In the genomic region with DNA sequence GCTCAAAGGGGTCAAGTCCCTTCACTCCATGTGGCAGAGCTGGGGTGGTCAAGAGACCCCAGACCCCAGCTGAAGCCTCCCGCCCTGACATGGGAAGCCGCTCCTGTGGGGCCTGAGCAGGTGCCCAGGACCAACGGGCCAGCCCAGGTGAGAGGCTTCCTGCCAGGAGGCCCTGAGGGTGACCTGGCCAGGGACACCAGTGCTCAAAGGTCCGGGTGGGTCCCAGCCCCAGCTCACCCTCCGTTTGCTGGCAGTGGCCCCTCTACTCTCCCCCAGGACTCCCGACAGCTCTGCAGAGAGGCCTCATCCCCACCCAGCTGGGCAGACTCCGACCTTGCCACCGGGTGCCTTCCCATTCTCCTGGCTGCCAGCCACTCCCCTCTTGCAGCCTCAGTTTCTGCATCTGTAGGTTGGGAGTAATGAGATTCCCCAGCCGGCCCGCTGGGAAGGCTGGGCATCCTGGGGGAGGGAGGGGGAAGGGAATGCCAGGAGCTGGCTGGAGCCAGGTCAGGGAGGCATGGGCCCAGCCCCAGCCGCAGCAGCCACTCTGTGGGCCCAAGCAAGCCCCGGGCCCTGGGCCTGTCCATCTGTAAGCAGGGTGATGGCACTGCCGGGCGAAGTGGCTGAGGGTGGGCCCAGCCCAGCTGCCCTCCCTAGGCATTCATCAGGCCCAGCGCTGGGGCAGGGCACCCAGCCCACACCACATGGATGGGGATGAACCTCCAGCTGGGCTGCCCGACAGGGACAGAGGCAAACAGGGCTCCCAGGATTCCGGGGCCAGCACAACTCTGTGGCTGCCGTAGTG, we compare ENCODE assay signal across 8 cellular contexts. TPM values are rescaled to one million over a fixed set of nuclear protein-coding genes. Genes with fewer than 3 reads are reported as not detected.
DNase-seq lines count a peak whose midpoint lies in the region; ATAC-seq, FAIRE-seq and TF ChIP-seq lines count a peak whose summit lies in the region.

No MANE protein-coding gene starts in this region.

- H3K27ac Mint-ChIP-seq in IgD-negative memory B cell, result no peak overlapping the region
- no peak overlapping the region for H3K27ac Mint-ChIP-seq in astrocyte (ENCODE audit: unreplicated experiment)

- no peak for ATAC-seq in GM21447 (IDR thresholded peaks at IDR 0.05; ENCODE audit: unreplicated experiment)
- ATAC-seq in GM21717 (IDR thresholded peaks at IDR 0.05; ENCODE audit: unreplicated experiment), result no peak
- no peak for ATAC-seq in HG03442 (IDR thresholded peaks at IDR 0.05; ENCODE audit: unreplicated experiment)

- H3K36me3 ChIP-seq in astrocyte (ENCODE audit: insufficient read depth, low read length) (no peaks in the 10 kb centered on the region), stomach smooth muscle (ENCODE audit: control insufficient read depth in 2 of 2, insufficient read depth in 2 of 2, low read length in 2 of 2) (no peaks in the 10 kb centered on the region)

- H3K4me3 ChIP-seq in astrocyte (ENCODE audit: insufficient read depth, low read depth, low read length) (no peak overlapping the region), stomach smooth muscle (ENCODE audit: low read length in 2 of 2) (peak overlapping the region in 1 of 2 donors; percentile 74)

- no peaks in the 10 kb centered on the region for H4K20me1 ChIP-seq in astrocyte (ENCODE audit: insufficient read depth, low read length)

- H3K9ac ChIP-seq in astrocyte (ENCODE audit: low read length) (peak overlapping the region; percentile 86), stomach smooth muscle (ENCODE audit: low read length in 2 of 2) (peak overlapping the region in 1 of 2 donors; percentile 76)

- no peaks in the 10 kb centered on the region for H3K9me3 ChIP-seq in astrocyte (ENCODE audit: insufficient read depth, low read depth, low read length)
- H3K9me3 ChIP-seq in stomach smooth muscle (ENCODE audit: control insufficient read depth in 2 of 2, low read length in 2 of 2), result no peaks in the 10 kb centered on the region

- DNase-seq in astrocyte (ENCODE audit: low read depth), result no peak
- DNase-seq in medulla oblongata (ENCODE audit: extremely low spot score), result peak; percentile 70
- no peak for DNase-seq in NCI-H128 (lab: John Stamatoyannopoulos, UW; ENCODE audit: unreplicated experiment)

- FAIRE-seq in astrocyte (lab: Jason Lieb, UNC), result no peak

- H3K36me3 Mint-ChIP-seq in IgD-negative memory B cell (no peaks in the 10 kb centered on the region), astrocyte (ENCODE audit: low read depth, unreplicated experiment) (no peaks in the 10 kb centered on the region)

- no peak for TF ChIP-seq CTCF in astrocyte (IDR thresholded peaks at IDR 0.05; ENCODE audit: insufficient read depth, low read depth, low read length)

- H3K4me1 Mint-ChIP-seq in IgD-negative memory B cell (peaks cover 9 to 21% (median 17%) of the 10 kb centered on the region in 3 donors), astrocyte (ENCODE audit: low read depth, unreplicated experiment) (peaks cover 40% of the 10 kb centered on the region)

- H3K4me2 ChIP-seq in astrocyte (ENCODE audit: low read length), result peak overlapping the region; percentile 89

- no peaks in the 10 kb centered on the region for H3K79me2 ChIP-seq in astrocyte (ENCODE audit: insufficient read depth, low read length)

- peak overlapping the region; percentile 89 for H3K27ac ChIP-seq in astrocyte (ENCODE audit: low read depth, low read length)
- peak overlapping the region; percentile 76 for H3K27ac ChIP-seq in stomach smooth muscle (ENCODE audit: low read length)

- H3K9me3 Mint-ChIP-seq in IgD-negative memory B cell (peaks cover 0 to 5% (median 1%) of the 10 kb centered on the region in 3 donors), astrocyte (ENCODE audit: unreplicated experiment) (no peaks in the 10 kb centered on the region)

- H3K4me1 ChIP-seq in astrocyte (ENCODE audit: insufficient read depth, low read length) (peaks cover 64% of the 10 kb centered on the region), stomach smooth muscle (ENCODE audit: control insufficient read depth, insufficient read depth, low read length) (peaks cover 57% of the 10 kb centered on the region)

- H3K4me3 Mint-ChIP-seq in IgD-negative memory B cell (peak overlapping the region in 3 of 4 donors; percentile 21 to 81 (median 25)), astrocyte (ENCODE audit: unreplicated experiment) (no peak overlapping the region)

- H3K27me3 Mint-ChIP-seq in IgD-negative memory B cell (peaks cover 2% of the 10 kb centered on the region), astrocyte (ENCODE audit: low read depth, unreplicated experiment) (peaks cover 2% of the 10 kb centered on the region)

- no peak overlapping the region for H2AFZ ChIP-seq in astrocyte (ENCODE audit: low read depth, low read length)

- no peaks in the 10 kb centered on the region for H3K27me3 ChIP-seq in astrocyte (ENCODE audit: insufficient read depth, low read length)
- H3K27me3 ChIP-seq in stomach smooth muscle (ENCODE audit: control insufficient read depth in 1 of 2, insufficient read depth in 2 of 2, low read length in 2 of 2), result no peaks in the 10 kb centered on the region

RNA-seq across cellular contexts. Expression of a gene that starts 10.3 kb away (rescaled TPM):
- polyA plus RNA-seq in IgD-negative memory B cell, result 10.8 TPM
- total RNA-seq in astrocyte, result 111 and 126 TPM in 2 replicates

RNA-seq across cellular contexts. Expression of a gene that starts 44.9 kb away (rescaled TPM):
- not detected for polyA plus RNA-seq in IgD-negative memory B cell
- total RNA-seq in astrocyte, result 4.4 and 5.8 TPM in 2 replicates
